Comparison of ENCODE assay signal across 5 cellular contexts in the genomic region with DNA sequence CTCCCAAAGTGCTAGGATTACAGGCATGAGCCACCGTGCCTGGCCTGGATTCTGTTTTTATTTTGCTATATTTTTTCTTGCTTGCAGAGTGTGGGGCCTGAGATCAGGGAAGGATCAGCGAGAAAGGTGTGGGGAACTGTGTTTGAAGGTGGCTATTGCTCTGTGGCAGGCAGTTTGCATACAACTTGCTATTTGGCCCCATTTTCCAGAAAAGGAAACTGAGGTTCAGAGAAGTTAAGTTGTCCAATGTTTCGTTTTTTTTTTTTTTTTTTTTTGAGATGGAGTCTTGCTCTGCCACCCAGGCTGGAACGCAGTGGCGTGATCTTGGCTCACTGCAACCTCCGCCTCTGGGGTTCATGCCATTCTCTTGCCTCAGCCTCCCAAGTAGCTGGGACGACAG. TPM values are rescaled to one million over a fixed set of nuclear protein-coding genes. Genes with fewer than 3 reads are reported as not detected.
A peak's percentile ranks its signal among the peaks of the same experiment; 100 is the strongest.
DNase-seq lines count a peak whose midpoint lies in the region; ATAC-seq, FAIRE-seq and TF ChIP-seq lines count a peak whose summit lies in the region.
"Not testable (repeated sequence)": the region's sequence is repeated elsewhere in the genome, so short reads cannot be mapped to it uniquely, and the experiment has no call there.

No MANE protein-coding gene starts in this region.

- not testable (repeated sequence) for FAIRE-seq in HepG2 (lab: Jason Lieb, UNC)

- not testable (repeated sequence) for H2BK20ac ChIP-seq in IMR-90 (ENCODE audit: low read depth, low read length)

- CTCF ChIA-PET in Calu3 (lab: Charles Lee); IMR-90 (lab: Yijun Ruan, JAX); HepG2 (lab: Yijun Ruan, JAX; ENCODE audit: low intra/inter-chr PET ratio, low total read pairs): not testable (repeated sequence)
- CTCF ChIA-PET in WTC11 (lab: Charles Lee): interaction anchor here (1.8 kb wide), 1 partner anchor 8 kb away, joined by 6 read pairs; no protein-coding TSS in a partner anchor
- CTCF ChIA-PET in activated CD4-positive, alpha-beta memory T cell treated with anti-CD3 and anti-CD28 coated beads for 36 hours (lab: Charles Lee): interaction anchor here (1.1 to 1.6 kb wide), 2 partner anchors 8 to 17 kb away, joined by 3 to 4 read pairs; no protein-coding TSS in a partner anchor

- not testable (repeated sequence) for H2AK9ac ChIP-seq in IMR-90 (replicated peaks; ENCODE audit: low read depth, low read length, poor library complexity)

- not testable (repeated sequence) for H4K5ac ChIP-seq in IMR-90 (ENCODE audit: low read depth, low read length)

- not testable (repeated sequence) for H3K14ac ChIP-seq in IMR-90 (replicated peaks; ENCODE audit: low read depth, low read length)

- H2AFZ ChIP-seq in IMR-90 (replicated peaks; ENCODE audit: low read length, poor library complexity); HepG2 (ENCODE audit: low read length): not testable (repeated sequence)

- H3K4me2 ChIP-seq in IMR-90 (ENCODE audit: low read depth, low read length); HepG2 (ENCODE audit: low read depth, low read length): not testable (repeated sequence)

- 83% methylated on average over 3 of the region's 7 CpGs; no CpG with 5 or more reads in 1 of the 2 experiments for WGBS in IMR-90 (ENCODE audit: extremely low coverage in 2 of 2, insufficient read length in 1 of 2), 2 experiments
- 73% methylated on average over 7 of the region's 7 CpGs for WGBS in HepG2 (ENCODE audit: low lambda C conversion rate)

- not testable (repeated sequence) for H2BK120ac ChIP-seq in IMR-90 (ENCODE audit: low read depth, low read length)

- in situ Hi-C loops in IMR-90 (cut with MboI; ENCODE audit: low sequenced_read_pairs); HepG2 (cut with HindIII; ENCODE audit: extremely low pct_ligation_motif_present, low pct_unique_long_range_greater_than_20kb): not testable (repeated sequence)

- not testable (repeated sequence) for H4K8ac ChIP-seq in IMR-90 (ENCODE audit: low read depth in 2 of 2, low read length in 2 of 2)

- TF ChIP-seq RAD21 in IMR-90 (IDR thresholded peaks at IDR 0.05; ENCODE audit: low read length); HepG2 (CRISPR knock-in tag; IDR thresholded peaks at IDR 0.05): not testable (repeated sequence)

- POLR2A ChIA-PET in IMR-90 (lab: Charles Lee; ENCODE audit: unreplicated experiment); WTC11 (lab: Charles Lee); activated CD4-positive, alpha-beta memory T cell treated with anti-CD3 and anti-CD28 coated beads for 36 hours (lab: Charles Lee); HepG2 (lab: Yijun Ruan, JAX): not testable (repeated sequence)

- not testable (repeated sequence) for H3K4me3 Mint-ChIP-seq in Calu3 (ENCODE audit: low read depth, unreplicated experiment); WTC11; activated CD4-positive, alpha-beta memory T cell treated with anti-CD3 and anti-CD28 coated beads for 36 hours

- not testable (repeated sequence) for BruUV-seq in Calu3 (replicated peaks; lab: Mats Ljungman, UMichigan); IMR-90 (replicated peaks; lab: Mats Ljungman, UMichigan); HepG2 (replicated peaks; lab: Mats Ljungman, UMichigan)

- H3K9me1 ChIP-seq in IMR-90 (ENCODE audit: insufficient read depth, low read length): peaks cover 16% of the 10 kb centered on the region; the same call in 1 of the 2 replicates

- dilution Hi-C loops in IMR-90 (cut with HindIII; ENCODE audit: low sequenced_read_pairs, unreplicated experiment): not testable (repeated sequence)

- not testable (repeated sequence) for H2BK15ac ChIP-seq in IMR-90 (ENCODE audit: low read depth, low read length)

- H3K79me1 ChIP-seq in IMR-90 (ENCODE audit: low read depth in 1 of 2, low read length in 2 of 2): peaks cover 0 to 20% of the 10 kb centered on the region in 2 experiments; a peak in 1 of 4 replicates

- not testable (repeated sequence) for H3K27me3 Mint-ChIP-seq in Calu3 (ENCODE audit: unreplicated experiment); WTC11 (ENCODE audit: low read depth); activated CD4-positive, alpha-beta memory T cell treated with anti-CD3 and anti-CD28 coated beads for 36 hours

- TF ChIP-seq POLR2A in IMR-90 (IDR thresholded peaks at IDR 0.05; ENCODE audit: low read depth, low read length); HepG2 (IDR thresholded peaks at IDR 0.05; ENCODE audit: insufficient read depth in 1 of 2, low read depth in 2 of 2, low read length in 2 of 2): not testable (repeated sequence)

- H3K4me1 Mint-ChIP-seq in Calu3 (ENCODE audit: low read depth, unreplicated experiment): peaks cover 34% of the 10 kb centered on the region
- H3K4me1 Mint-ChIP-seq in WTC11: peaks cover 20% of the 10 kb centered on the region
- peaks cover 11% of the 10 kb centered on the region for H3K4me1 Mint-ChIP-seq in activated CD4-positive, alpha-beta memory T cell treated with anti-CD3 and anti-CD28 coated beads for 36 hours (ENCODE audit: low read depth)

- H3K9me3 Mint-ChIP-seq in Calu3 (ENCODE audit: low read depth, unreplicated experiment); WTC11; activated CD4-positive, alpha-beta memory T cell treated with anti-CD3 and anti-CD28 coated beads for 36 hours: not testable (repeated sequence)

- not testable (repeated sequence) for H3K4me3 ChIP-seq in IMR-90 (ENCODE audit: insufficient read depth, low read depth, low read length); HepG2 (replicated peaks in 1 of 3; ENCODE audit: insufficient read depth in 1 of 3, low read depth in 2 of 3, low read length in 3 of 3)

- TF ChIP-seq EP300 in HepG2 (IDR thresholded peaks at IDR 0.05; ENCODE audit: low read depth in 2 of 2, low read length in 2 of 2); HepG2 (CRISPR knock-in tag; IDR thresholded peaks at IDR 0.05; ENCODE audit: borderline replicate concordance): not testable (repeated sequence)

- peak overlapping the region; percentile 15 for H3K27ac Mint-ChIP-seq in Calu3 (ENCODE audit: unreplicated experiment)
- H3K27ac Mint-ChIP-seq in WTC11: peak overlapping the region; percentile 68; the same call in 1 of the 2 replicates
- H3K27ac Mint-ChIP-seq in activated CD4-positive, alpha-beta memory T cell treated with anti-CD3 and anti-CD28 coated beads for 36 hours: peak overlapping the region; percentile 62

- not testable (repeated sequence) for H3K4ac ChIP-seq in IMR-90 (ENCODE audit: low read depth, low read length)

- ATAC-seq in IMR-90 (ENCODE audit: low read depth); WTC11; HepG2: not testable (repeated sequence)

- not testable (repeated sequence) for H3K4me1 ChIP-seq in IMR-90 (ENCODE audit: control insufficient read depth, insufficient read depth, low read length)
- peaks cover 67% of the 10 kb centered on the region for H3K4me1 ChIP-seq in HepG2 (ENCODE audit: insufficient read depth, low read length)

- H3K9me3 ChIP-seq in IMR-90 (ENCODE audit: control insufficient read depth, insufficient read depth, low read length); HepG2 (ENCODE audit: low read length): not testable (repeated sequence)

- H3K23ac ChIP-seq in IMR-90 (ENCODE audit: low read depth, low read length): not testable (repeated sequence)

- not testable (repeated sequence) for H4K20me1 ChIP-seq in IMR-90 (ENCODE audit: insufficient read depth, low read length); HepG2 (ENCODE audit: insufficient read depth, low read length)

- not testable (repeated sequence) for H3K56ac ChIP-seq in IMR-90 (ENCODE audit: extremely low read depth, insufficient read depth, low read length)

- not testable (repeated sequence) for DNase-seq in Calu3; IMR-90; WTC11 (ENCODE audit: low spot score); activated CD4-positive, alpha-beta memory T cell treated with anti-CD3 and anti-CD28 coated beads for 36 hours; HepG2 (ENCODE audit: low spot score)

- not testable (repeated sequence) for H3K36me3 Mint-ChIP-seq in Calu3 (ENCODE audit: insufficient read depth, unreplicated experiment); WTC11; activated CD4-positive, alpha-beta memory T cell treated with anti-CD3 and anti-CD28 coated beads for 36 hours

- not testable (repeated sequence) for H2BK5ac ChIP-seq in IMR-90 (ENCODE audit: low read depth, low read length, poor library complexity, severe bottlenecking)

- H3K27ac ChIP-seq in IMR-90 (ENCODE audit: insufficient read depth, low read length); HepG2 (ENCODE audit: extremely low read length, insufficient read depth, low read length): not testable (repeated sequence)

- not testable (repeated sequence) for H3K36me3 ChIP-seq in IMR-90 (ENCODE audit: control insufficient read depth, insufficient read depth, low read length); HepG2 (replicated peaks in 1 of 2; ENCODE audit: control insufficient read depth in 1 of 2, insufficient read depth in 2 of 2, low read length in 2 of 2)

- peak overlapping the region; percentile 75; the same call in 1 of the 2 replicates for H2AK5ac ChIP-seq in IMR-90 (ENCODE audit: low read depth, low read length)

- not testable (repeated sequence) for TF ChIP-seq CTCF in Calu3 (IDR thresholded peaks at IDR 0.05; ENCODE audit: unreplicated experiment); IMR-90 (conservative IDR thresholded peaks at IDR 0.05; ENCODE audit: low read depth, low read length); WTC11 (IDR thresholded peaks at IDR 0.05); HepG2 (CRISPR knock-in tag; IDR thresholded peaks at IDR 0.05)

- not testable (repeated sequence) for H4K91ac ChIP-seq in IMR-90 (ENCODE audit: insufficient read depth, low read depth, low read length)

- not testable (repeated sequence) for H3K79me2 ChIP-seq in HepG2 (ENCODE audit: insufficient read depth, low read length)

- not testable (repeated sequence) for H3K27me3 ChIP-seq in IMR-90 (ENCODE audit: control insufficient read depth, insufficient read depth, low read length); HepG2 (ENCODE audit: control insufficient read depth in 1 of 2, insufficient read depth in 2 of 2, low read length in 2 of 2)

- H3K9ac ChIP-seq in IMR-90 (ENCODE audit: low read depth, low read length); HepG2 (ENCODE audit: insufficient read depth, low read depth, low read length): not testable (repeated sequence)

- intact Hi-C loops in Calu3 (cut with micrococcal nuclease; ENCODE audit: unreplicated experiment); IMR-90 (cut with micrococcal nuclease); activated CD4-positive, alpha-beta memory T cell treated with anti-CD3 and anti-CD28 coated beads for 36 hours (cut with micrococcal nuclease); HepG2 (cut with micrococcal nuclease; ENCODE audit: unreplicated experiment): not testable (repeated sequence)

- not testable (repeated sequence) for H3K18ac ChIP-seq in IMR-90 (ENCODE audit: low read depth, low read length)

RNA-seq across cellular contexts. Expression of a gene that starts 8.0 kb away (rescaled TPM):
- total RNA-seq in Calu3 (2022) (36.0 and 37.5 TPM in 2 replicates), IMR-90 (2012; rRNA removed) (24.0 and 25.3 TPM in 2 replicates), WTC11 (2021) (35.0 to 36.7 TPM (median 35.6 TPM) in 3 replicates), HepG2 (2016; rRNA removed; fragmentation: Illumina TruSeq; extraction: Trizol) (21.4 and 30.5 TPM in 2 replicates)
- polyA plus RNA-seq in IMR-90 (2012; rRNA removed) (59.9 and 67.6 TPM in 2 replicates), HepG2 (2011; rRNA removed) (93.9 and 105 TPM in 2 replicates)
- 26.9 and 58.5 TPM in 2 replicates for polyA plus RNA-seq in IMR-90 (2012; cell fraction: cytosol; rRNA removed)
- polyA plus RNA-seq in IMR-90 (2012; cell fraction: nucleus; rRNA removed; ENCODE audit: low replicate concordance): 24.5 and 45.9 TPM in 2 replicates
- total RNA-seq in activated CD4-positive, alpha-beta memory T cell treated with anti-CD3 and anti-CD28 coated beads for 36 hours: 10 to 100 TPM; 15.0 to 16.9 TPM
- total RNA-seq in HepG2 (2016; cell fraction: cytosol; rRNA removed; fragmentation: Illumina TruSeq; extraction: Trizol; ENCODE audit: low read depth): 17.9 and 19.8 TPM in 2 replicates
- 16.4 and 29.4 TPM in 2 replicates for total RNA-seq in HepG2 (2016; cell fraction: insoluble cytoplasmic fraction; rRNA removed; fragmentation: Illumina TruSeq; extraction: Trizol)
- 40.2 and 46.0 TPM in 2 replicates for total RNA-seq in HepG2 (2016; cell fraction: membrane; rRNA removed; fragmentation: Illumina TruSeq; extraction: Trizol)
- total RNA-seq in HepG2 (2016; cell fraction: nucleus; rRNA removed; fragmentation: Illumina TruSeq; extraction: Trizol): 19.8 and 24.1 TPM in 2 replicates
- 58.6 and 81.5 TPM in 2 replicates for polyA plus RNA-seq in HepG2 (2011; cell fraction: cytosol; rRNA removed)
- polyA plus RNA-seq in HepG2 (2011; cell fraction: nucleus; rRNA removed): 45.3 and 46.9 TPM in 2 replicates
- 29.0 and 44.1 TPM in 2 replicates for polyA plus RNA-seq in HepG2 (2012)
- polyA plus RNA-seq in HepG2 (2016; cell fraction: cytosol; fragmentation: Illumina TruSeq; extraction: Trizol; ENCODE audit: low read depth): 31.6 and 35.7 TPM in 2 replicates
- polyA plus RNA-seq in HepG2 (2016; cell fraction: insoluble cytoplasmic fraction; fragmentation: Illumina TruSeq; extraction: Trizol; ENCODE audit: low read depth): 33.1 and 37.1 TPM in 2 replicates
- 65.7 and 67.3 TPM in 2 replicates for polyA plus RNA-seq in HepG2 (2016; cell fraction: membrane; fragmentation: Illumina TruSeq; extraction: Trizol; ENCODE audit: low read depth)
- 60.4 and 64.9 TPM in 2 replicates for polyA plus RNA-seq in HepG2 (2016; cell fraction: nucleus; fragmentation: Illumina TruSeq; extraction: Trizol; ENCODE audit: insufficient read depth, low read depth)
- 171 and 190 TPM in 2 replicates for polyA minus RNA-seq in HepG2 (2011; rRNA and poly(A)+ RNA removed; ENCODE audit: low replicate concordance)
- 44.9 and 49.0 TPM in 2 replicates for polyA minus RNA-seq in HepG2 (2011; cell fraction: cytosol; rRNA and poly(A)+ RNA removed)
- 12.5 and 14.5 TPM in 2 replicates for polyA minus RNA-seq in HepG2 (2011; cell fraction: nucleus; rRNA and poly(A)+ RNA removed)

RNA-seq across cellular contexts. Expression of a gene that starts 29.1 kb away (rescaled TPM):
- total RNA-seq in Calu3 (2022) (137 and 147 TPM in 2 replicates), IMR-90 (2012; rRNA removed) (3.4 and 6.9 TPM in 2 replicates), WTC11 (2021) (23.5 to 29.1 TPM (median 25.6 TPM) in 3 replicates), HepG2 (2016; rRNA removed; fragmentation: Illumina TruSeq; extraction: Trizol) (12.1 and 18.5 TPM in 2 replicates)
- polyA plus RNA-seq in IMR-90 (2012; rRNA removed) (17.4 and 33.6 TPM in 2 replicates), HepG2 (2011; rRNA removed) (28.2 and 43.0 TPM in 2 replicates)
- polyA plus RNA-seq in IMR-90 (2012; cell fraction: cytosol; rRNA removed): 18.5 and 103 TPM in 2 replicates
- 98.3 and 167 TPM in 2 replicates for polyA plus RNA-seq in IMR-90 (2012; cell fraction: nucleus; rRNA removed; ENCODE audit: low replicate concordance)
- 10 to 100 TPM; 53.3 to 56.5 TPM for total RNA-seq in activated CD4-positive, alpha-beta memory T cell treated with anti-CD3 and anti-CD28 coated beads for 36 hours
- 9.1 and 9.9 TPM in 2 replicates for total RNA-seq in HepG2 (2016; cell fraction: cytosol; rRNA removed; fragmentation: Illumina TruSeq; extraction: Trizol; ENCODE audit: low read depth)
- 11.0 and 17.4 TPM in 2 replicates for total RNA-seq in HepG2 (2016; cell fraction: insoluble cytoplasmic fraction; rRNA removed; fragmentation: Illumina TruSeq; extraction: Trizol)
- total RNA-seq in HepG2 (2016; cell fraction: membrane; rRNA removed; fragmentation: Illumina TruSeq; extraction: Trizol): 19.9 and 21.0 TPM in 2 replicates
- total RNA-seq in HepG2 (2016; cell fraction: nucleus; rRNA removed; fragmentation: Illumina TruSeq; extraction: Trizol): 8.1 and 9.8 TPM in 2 replicates
- polyA plus RNA-seq in HepG2 (2011; cell fraction: cytosol; rRNA removed): 31.3 and 41.1 TPM in 2 replicates
- 47.8 and 49.8 TPM in 2 replicates for polyA plus RNA-seq in HepG2 (2011; cell fraction: nucleus; rRNA removed)
- 33.9 and 49.4 TPM in 2 replicates for polyA plus RNA-seq in HepG2 (2012)
- polyA plus RNA-seq in HepG2 (2016; cell fraction: cytosol; fragmentation: Illumina TruSeq; extraction: Trizol; ENCODE audit: low read depth): 8.7 and 9.3 TPM in 2 replicates
- polyA plus RNA-seq in HepG2 (2016; cell fraction: insoluble cytoplasmic fraction; fragmentation: Illumina TruSeq; extraction: Trizol; ENCODE audit: low read depth): 24.7 and 26.6 TPM in 2 replicates
- polyA plus RNA-seq in HepG2 (2016; cell fraction: membrane; fragmentation: Illumina TruSeq; extraction: Trizol; ENCODE audit: low read depth): 16.8 and 19.0 TPM in 2 replicates
- polyA plus RNA-seq in HepG2 (2016; cell fraction: nucleus; fragmentation: Illumina TruSeq; extraction: Trizol; ENCODE audit: insufficient read depth, low read depth): 21.1 and 24.6 TPM in 2 replicates
- polyA minus RNA-seq in HepG2 (2011; rRNA and poly(A)+ RNA removed; ENCODE audit: low replicate concordance): 12.1 and 28.5 TPM in 2 replicates
- 56.9 and 63.6 TPM in 2 replicates for polyA minus RNA-seq in HepG2 (2011; cell fraction: cytosol; rRNA and poly(A)+ RNA removed)
- polyA minus RNA-seq in HepG2 (2011; cell fraction: nucleus; rRNA and poly(A)+ RNA removed): 21.4 and 26.7 TPM in 2 replicates

RNA-seq across cellular contexts. Expression of a gene that starts 48.5 kb away (rescaled TPM):
- total RNA-seq in Calu3 (2022) (212 TPM in 2 replicates), IMR-90 (2012; rRNA removed) (20.1 and 41.4 TPM in 2 replicates), WTC11 (2021) (132 to 146 TPM (median 144 TPM) in 3 replicates), HepG2 (2016; rRNA removed; fragmentation: Illumina TruSeq; extraction: Trizol) (81.3 and 85.1 TPM in 2 replicates)
- polyA plus RNA-seq in IMR-90 (2012; rRNA removed) (128 and 138 TPM in 2 replicates), HepG2 (2011; rRNA removed) (102 and 132 TPM in 2 replicates)
- polyA plus RNA-seq in IMR-90 (2012; cell fraction: cytosol; rRNA removed): 46.2 and 74.3 TPM in 2 replicates
- 37.1 and 141 TPM in 2 replicates for polyA plus RNA-seq in IMR-90 (2012; cell fraction: nucleus; rRNA removed; ENCODE audit: low replicate concordance)
- 100 to 1,000 TPM; 167 to 172 TPM for total RNA-seq in activated CD4-positive, alpha-beta memory T cell treated with anti-CD3 and anti-CD28 coated beads for 36 hours
- total RNA-seq in HepG2 (2016; cell fraction: cytosol; rRNA removed; fragmentation: Illumina TruSeq; extraction: Trizol; ENCODE audit: low read depth): 39.8 and 41.0 TPM in 2 replicates
- 75.7 and 82.4 TPM in 2 replicates for total RNA-seq in HepG2 (2016; cell fraction: insoluble cytoplasmic fraction; rRNA removed; fragmentation: Illumina TruSeq; extraction: Trizol)
- total RNA-seq in HepG2 (2016; cell fraction: membrane; rRNA removed; fragmentation: Illumina TruSeq; extraction: Trizol): 77.9 and 85.1 TPM in 2 replicates
- 90.9 and 96.1 TPM in 2 replicates for total RNA-seq in HepG2 (2016; cell fraction: nucleus; rRNA removed; fragmentation: Illumina TruSeq; extraction: Trizol)
- polyA plus RNA-seq in HepG2 (2011; cell fraction: cytosol; rRNA removed): 86.6 and 115 TPM in 2 replicates
- polyA plus RNA-seq in HepG2 (2011; cell fraction: nucleus; rRNA removed): 112 and 127 TPM in 2 replicates
- polyA plus RNA-seq in HepG2 (2012): 131 and 175 TPM in 2 replicates
- polyA plus RNA-seq in HepG2 (2016; cell fraction: cytosol; fragmentation: Illumina TruSeq; extraction: Trizol; ENCODE audit: low read depth): 88.5 and 88.7 TPM in 2 replicates
- polyA plus RNA-seq in HepG2 (2016; cell fraction: insoluble cytoplasmic fraction; fragmentation: Illumina TruSeq; extraction: Trizol; ENCODE audit: low read depth): 203 and 260 TPM in 2 replicates
- 179 and 185 TPM in 2 replicates for polyA plus RNA-seq in HepG2 (2016; cell fraction: membrane; fragmentation: Illumina TruSeq; extraction: Trizol; ENCODE audit: low read depth)
- polyA plus RNA-seq in HepG2 (2016; cell fraction: nucleus; fragmentation: Illumina TruSeq; extraction: Trizol; ENCODE audit: insufficient read depth, low read depth): 152 and 171 TPM in 2 replicates
- 54.3 and 62.1 TPM in 2 replicates for polyA minus RNA-seq in HepG2 (2011; rRNA and poly(A)+ RNA removed; ENCODE audit: low replicate concordance)
- 50.5 and 51.3 TPM in 2 replicates for polyA minus RNA-seq in HepG2 (2011; cell fraction: cytosol; rRNA and poly(A)+ RNA removed)
- polyA minus RNA-seq in HepG2 (2011; cell fraction: nucleus; rRNA and poly(A)+ RNA removed): 273 and 299 TPM in 2 replicates

Comparison
In these comparisons a context has a peak if more than half of its experiments do, and no peak if none do; other contexts are left out.
1. H3K27ac Mint-ChIP-seq: peak in every context shown above with its lines; median percentile 68 in WTC11; 62 in activated CD4-positive, alpha-beta memory T cell treated with anti-CD3 and anti-CD28 coated beads for 36 hours; 15 in Calu3.